Comparison of ENCODE assay signal across 17 cellular contexts in genomic region chr1:85654066-85654782, GRCh38. TPM values are rescaled to one million over a fixed set of nuclear protein-coding genes. Genes with fewer than 3 reads are reported as not detected.
DNase-seq lines count a peak whose midpoint lies in the region; TF ChIP-seq lines count a peak whose summit lies in the region.
"Had no signal": no experiment of that assay in that cellular context is flagged by ENCODE, and none has a peak within 500 bp of the region (broad histone marks: within the 10 kb centered on the region; RNA-seq: fewer than 3 reads in every experiment).

No MANE protein-coding gene starts in this region.

- DNase-seq in EL (peak; percentile 51), PC-9 (peak in 1 of 2 experiments; percentile 34), epithelial cell of esophagus (ENCODE audit: low read depth) (peak; percentile 56), mesendoderm (peak; percentile 21), NCI-H1436 treated with DMSO at 0.1 percent for 48 hours (lab: John Stamatoyannopoulos, UW) (no peak), activated gamma-delta T cell treated with Interleukin-2 at 50 U/mL for 16 hours (no peak), globus pallidus (ENCODE audit: low spot score) (no peak), inferior parietal cortex (ENCODE audit: extremely low spot score) (no peak)
- DNase-seq: activated naive CD4-positive, alpha-beta T cell; CD8-positive, alpha-beta memory T cell; cerebellar nuclear complex; gastrocnemius medialis; left ventricle myocardium inferior; NCI-H2171; tibial artery had no signal

- no peak overlapping the region for H3K4me3 ChIP-seq in PC-9
- no peak overlapping the region for H3K4me3 ChIP-seq in epithelial cell of esophagus (ENCODE audit: low read length)
- H3K4me3 ChIP-seq in mesendoderm (ENCODE audit: low read length): no peak overlapping the region
- H3K4me3 ChIP-seq: gastrocnemius medialis, left ventricle myocardium inferior, smooth muscle cell, tibial artery had no signal

- POLR2A ChIA-PET in PC-9 (lab: Charles Lee; ENCODE audit: unreplicated experiment): interaction anchor here (0.6 kb wide), 3 partner anchors 187 to 1116 kb away, joined by 3 to 7 read pairs (median 3); no protein-coding TSS in a partner anchor

- H3K4ac ChIP-seq in mesendoderm (ENCODE audit: low read depth, low read length): no peak overlapping the region

- H3K9me2 ChIP-seq in PC-9 (ENCODE audit: insufficient read depth): no peaks in the 10 kb centered on the region

- H3K18ac ChIP-seq in mesendoderm (ENCODE audit: low read length): no peak overlapping the region

- TF ChIP-seq CTCF in PC-9 (conservative IDR thresholded peaks at IDR 0.05): no peak
- TF ChIP-seq CTCF in epithelial cell of esophagus (IDR thresholded peaks at IDR 0.05; ENCODE audit: insufficient read depth, low read depth, low read length, missing control alignments): no peak

- H2BK120ac ChIP-seq in mesendoderm (ENCODE audit: low read depth, low read length): no peak overlapping the region

- intact Hi-C loops in PC-9 (cut with micrococcal nuclease; ENCODE audit: unreplicated experiment): loop anchor here (2.0 kb wide), 1 partner anchor 41 kb away; no protein-coding TSS in a partner anchor

- 0 out of 2 replicates have a peak, but pooled peaks cover 4% of the 10 kb centered on the region for H3K9me3 ChIP-seq in PC-9 (ENCODE audit: insufficient read depth, low read depth)
- H3K9me3 ChIP-seq: gastrocnemius medialis, neutrophil had no signal

- no peaks in the 10 kb centered on the region for H3K79me2 ChIP-seq in PC-9 (ENCODE audit: low read depth)
- H3K79me2 ChIP-seq in mesendoderm (ENCODE audit: control insufficient read depth, insufficient read depth, low read length): no peaks in the 10 kb centered on the region

- H3K27ac ChIP-seq in PC-9 (peak overlapping the region; percentile 20), mesendoderm (ENCODE audit: low read depth, low read length) (no peak overlapping the region)
- H3K27ac ChIP-seq: gastrocnemius medialis, left ventricle myocardium inferior, neutrophil, tibial artery had no signal

- no peak overlapping the region for H4K8ac ChIP-seq in mesendoderm (ENCODE audit: low read depth, low read length)

- H2BK5ac ChIP-seq in mesendoderm (ENCODE audit: low read length): no peak overlapping the region

- H2AFZ ChIP-seq in PC-9: no peak overlapping the region

- no peak overlapping the region for H4K5ac ChIP-seq in mesendoderm (ENCODE audit: low read length)

- no peak overlapping the region for H3K23ac ChIP-seq in mesendoderm (ENCODE audit: low read length)

- H3F3A ChIP-seq in PC-9 (ENCODE audit: insufficient read depth, low read depth): peaks cover 17% of the 10 kb centered on the region; the same call in 1 of the 2 replicates

- no peaks in the 10 kb centered on the region for H4K20me1 ChIP-seq in PC-9 (ENCODE audit: insufficient read depth)

- H3K36me3 ChIP-seq in PC-9 (ENCODE audit: low read depth): peaks cover 33% of the 10 kb centered on the region
- no peaks in the 10 kb centered on the region for H3K36me3 ChIP-seq in mesendoderm (ENCODE audit: control insufficient read depth, insufficient read depth, low read length)
- H3K36me3 ChIP-seq: neutrophil had no signal

- H3K79me1 ChIP-seq in mesendoderm (ENCODE audit: low read length): no peaks in the 10 kb centered on the region

- no peak overlapping the region for H2BK15ac ChIP-seq in mesendoderm (replicated peaks; ENCODE audit: low read depth)

- no peak overlapping the region for H2AK5ac ChIP-seq in mesendoderm (ENCODE audit: low read length)

- H3K9ac ChIP-seq in mesendoderm (ENCODE audit: low read length): no peak overlapping the region

- H3K4me2 ChIP-seq in PC-9 (no peak overlapping the region), mesendoderm (ENCODE audit: low read length) (no peak overlapping the region)
- H3K4me2 ChIP-seq: smooth muscle cell had no signal

- H3K27me3 ChIP-seq in PC-9 (ENCODE audit: insufficient read depth, low read depth) (no peaks in the 10 kb centered on the region), mesendoderm (ENCODE audit: insufficient read depth, low read length, poor library complexity) (no peaks in the 10 kb centered on the region)
- H3K27me3 ChIP-seq: gastrocnemius medialis, neutrophil, tibial artery had no signal

- no TSS peak for BruUV-seq in PC-9 (replicated peaks; lab: Mats Ljungman, UMichigan)

- CTCF ChIA-PET in PC-9 (lab: Charles Lee): interaction anchor here (1.0 kb wide), 1 partner anchor 41 kb away, joined by 4 read pairs; no protein-coding TSS in a partner anchor

- no CpG with 5 or more reads among the region's 6 CpGs for WGBS in mesendoderm (ENCODE audit: extremely low coverage, insufficient coverage, low lambda C conversion rate)

- H3K4me1 ChIP-seq in PC-9 (replicated peaks; ENCODE audit: insufficient read depth): peaks cover 24% of the 10 kb centered on the region
- H3K4me1 ChIP-seq in mesendoderm (ENCODE audit: control insufficient read depth, low read depth, low read length): no peaks in the 10 kb centered on the region
- H3K4me1 ChIP-seq: gastrocnemius medialis, left ventricle myocardium inferior had no signal

- no peak overlapping the region for H3K56ac ChIP-seq in mesendoderm (ENCODE audit: low read length)

RNA-seq across cellular contexts. Expression of gene ZNHIT6, which starts 54.0 kb away (rescaled TPM):
- total RNA-seq in PC-9 (2021): 13.7 and 16.1 TPM in 2 replicates
- polyA plus RNA-seq in mesendoderm (2013, experiment 1 of 2): 15.2 TPM
- 15.9 TPM for polyA plus RNA-seq in mesendoderm (2013, experiment 2 of 2)

Comparison
In these comparisons a context has a peak if more than half of its experiments do, and no peak if none do; other contexts are left out.
1. DNase-seq: peak in EL (single experiment), epithelial cell of esophagus (single experiment) and mesendoderm (single experiment); none in NCI-H1436 treated with DMSO at 0.1 percent for 48 hours (single experiment), activated gamma-delta T cell treated with Interleukin-2 at 50 U/mL for 16 hours (single experiment), globus pallidus (single experiment) and inferior parietal cortex (single experiment).